Comparison of ENCODE assay signal across 17 cellular contexts in genomic region chr20:59647271-59647670, GRCh38. TPM values are rescaled to one million over a fixed set of nuclear protein-coding genes. Genes with fewer than 3 reads are reported as not detected.
DNase-seq lines count a peak whose midpoint lies in the region; ATAC-seq and TF ChIP-seq lines count a peak whose summit lies in the region.
"Had no signal": no experiment of that assay in that cellular context is flagged by ENCODE, and none has a peak within 500 bp of the region (broad histone marks: within the 10 kb centered on the region; RNA-seq: fewer than 3 reads in every experiment).

No MANE protein-coding gene starts in this region.

- no peak for TF ChIP-seq CTCF in colonic mucosa (IDR thresholded peaks at IDR 0.05)
- no peak for TF ChIP-seq CTCF in type B pancreatic cell (conservative IDR thresholded peaks at IDR 0.05)

- CTCF ChIA-PET in activated CD4-positive, alpha-beta memory T cell treated with anti-CD3 and anti-CD28 coated beads, Interleukin-2, amount 10 ng/mL, durations not matched to agents 7 days and 5 days (lab: Charles Lee), result no interaction called here

- H3K27ac Mint-ChIP-seq in type B pancreatic cell, result no peak overlapping the region
- H3K27ac Mint-ChIP-seq in activated CD4-positive, alpha-beta memory T cell treated with anti-CD3 and anti-CD28 coated beads, Interleukin-2, amount 10 ng/mL, durations not matched to agents 7 days and 5 days, result no peak overlapping the region
- H3K27ac Mint-ChIP-seq: CD8-positive, alpha-beta memory T cell; IgD-negative memory B cell had no signal

- ATAC-seq in GM18511 (IDR thresholded peaks at IDR 0.05; ENCODE audit: unreplicated experiment) (no peak), HG03196 (IDR thresholded peaks at IDR 0.05; ENCODE audit: unreplicated experiment) (no peak)
- ATAC-seq: HCT116 had no signal

- no peaks in the 10 kb centered on the region for H3K4me1 ChIP-seq in colonic mucosa
- H3K4me1 ChIP-seq: Caco-2 had no signal

- H3K27me3 ChIP-seq in colonic mucosa, result no peaks in the 10 kb centered on the region

- H3K36me3 ChIP-seq in colonic mucosa, result no peaks in the 10 kb centered on the region

- intact Hi-C loops in colonic mucosa (cut with DNase I), result no loop called here

- no peak overlapping the region for H3K9ac ChIP-seq in colonic mucosa (ENCODE audit: low read depth in 2 of 2, low read length in 2 of 2)
- H3K9ac ChIP-seq: GM23248 had no signal

- POLR2A ChIA-PET in activated CD4-positive, alpha-beta memory T cell treated with anti-CD3 and anti-CD28 coated beads, Interleukin-2, amount 10 ng/mL, durations not matched to agents 7 days and 5 days (lab: Charles Lee), result no interaction called here

- peak; percentile 37 for DNase-seq in activated CD8-positive, alpha-beta memory T cell treated with anti-CD3 and anti-CD28 coated beads for 24 hours
- no peak for DNase-seq in activated CD8-positive, alpha-beta memory T cell treated with anti-CD3 and anti-CD28 coated beads, Interleukin-2, amount 50 U/mL, for 48 hours
- DNase-seq in colonic mucosa, result peak; percentile 1
- DNase-seq in islet precursor cell, result peak; percentile 10
- DNase-seq in type B pancreatic cell (ENCODE audit: extremely low spot score, unreplicated experiment), result peak; percentile 27
- no peak for DNase-seq in activated CD4-positive, alpha-beta memory T cell treated with anti-CD3 and anti-CD28 coated beads, Interleukin-2, amount 10 ng/mL, durations not matched to agents 7 days and 5 days
- DNase-seq: CD8-positive, alpha-beta memory T cell; DND-41; GDM1; GM23248 had no signal

- H3K27ac ChIP-seq in colonic mucosa, result no peak overlapping the region
- H3K27ac ChIP-seq: 22Rv1, GM23248 had no signal

- H3K27me3 Mint-ChIP-seq in type B pancreatic cell, result peaks cover 27% of the 10 kb centered on the region
- H3K27me3 Mint-ChIP-seq in activated CD4-positive, alpha-beta memory T cell treated with anti-CD3 and anti-CD28 coated beads, Interleukin-2, amount 10 ng/mL, durations not matched to agents 7 days and 5 days, result no peaks in the 10 kb centered on the region
- H3K27me3 Mint-ChIP-seq: IgD-negative memory B cell had no signal

- H3K4me3 ChIP-seq in colonic mucosa, result no peak overlapping the region
- H3K4me3 ChIP-seq: GM23248 had no signal

- no peaks in the 10 kb centered on the region for H3K4me1 Mint-ChIP-seq in type B pancreatic cell (ENCODE audit: unreplicated experiment)
- H3K4me1 Mint-ChIP-seq in activated CD4-positive, alpha-beta memory T cell treated with anti-CD3 and anti-CD28 coated beads, Interleukin-2, amount 10 ng/mL, durations not matched to agents 7 days and 5 days, result no peaks in the 10 kb centered on the region
- H3K4me1 Mint-ChIP-seq: CD8-positive, alpha-beta memory T cell; IgD-negative memory B cell had no signal

- no peaks in the 10 kb centered on the region for H3K36me3 Mint-ChIP-seq in type B pancreatic cell
- no peaks in the 10 kb centered on the region for H3K36me3 Mint-ChIP-seq in activated CD4-positive, alpha-beta memory T cell treated with anti-CD3 and anti-CD28 coated beads, Interleukin-2, amount 10 ng/mL, durations not matched to agents 7 days and 5 days (ENCODE audit: low read depth)
- H3K36me3 Mint-ChIP-seq: IgD-negative memory B cell had no signal

- H3K9me3 Mint-ChIP-seq in type B pancreatic cell, result peaks cover 11% of the 10 kb centered on the region
- peaks cover 2% of the 10 kb centered on the region for H3K9me3 Mint-ChIP-seq in activated CD4-positive, alpha-beta memory T cell treated with anti-CD3 and anti-CD28 coated beads, Interleukin-2, amount 10 ng/mL, durations not matched to agents 7 days and 5 days

- no peaks in the 10 kb centered on the region for H3K9me3 ChIP-seq in colonic mucosa

- no peak overlapping the region for H3K4me3 Mint-ChIP-seq in type B pancreatic cell
- no peak overlapping the region for H3K4me3 Mint-ChIP-seq in activated CD4-positive, alpha-beta memory T cell treated with anti-CD3 and anti-CD28 coated beads, Interleukin-2, amount 10 ng/mL, durations not matched to agents 7 days and 5 days
- H3K4me3 Mint-ChIP-seq: CD8-positive, alpha-beta memory T cell had no signal

RNA-seq across cellular contexts. Expression of gene PHACTR3, which starts 42.9 kb away (rescaled TPM):
- under 1 TPM; 0.44 to 0.53 TPM for total RNA-seq in colonic mucosa
- total RNA-seq in type B pancreatic cell (ENCODE audit: low replicate concordance), result 0.55 and 2.1 TPM in 2 replicates
- not detected for total RNA-seq in activated CD4-positive, alpha-beta memory T cell treated with anti-CD3 and anti-CD28 coated beads, Interleukin-2, amount 10 ng/mL, durations not matched to agents 7 days and 5 days
- total RNA-seq: CD8-positive, alpha-beta memory T cell; GM23248; HT1080 had no signal

Comparison
In these comparisons a context has a peak if more than half of its experiments do, and no peak if none do; other contexts are left out.
1. DNase-seq: peak in activated CD8-positive, alpha-beta memory T cell treated with anti-CD3 and anti-CD28 coated beads for 24 hours (single experiment), colonic mucosa (single experiment), islet precursor cell (single experiment) and type B pancreatic cell (single experiment); none in activated CD8-positive, alpha-beta memory T cell treated with anti-CD3 and anti-CD28 coated beads, Interleukin-2, amount 50 U/mL, for 48 hours (single experiment) and activated CD4-positive, alpha-beta memory T cell treated with anti-CD3 and anti-CD28 coated beads, Interleukin-2, amount 10 ng/mL, durations not matched to agents 7 days and 5 days (single experiment).